1 cellular context compared by ENCODE assay signal in the genomic region with DNA sequence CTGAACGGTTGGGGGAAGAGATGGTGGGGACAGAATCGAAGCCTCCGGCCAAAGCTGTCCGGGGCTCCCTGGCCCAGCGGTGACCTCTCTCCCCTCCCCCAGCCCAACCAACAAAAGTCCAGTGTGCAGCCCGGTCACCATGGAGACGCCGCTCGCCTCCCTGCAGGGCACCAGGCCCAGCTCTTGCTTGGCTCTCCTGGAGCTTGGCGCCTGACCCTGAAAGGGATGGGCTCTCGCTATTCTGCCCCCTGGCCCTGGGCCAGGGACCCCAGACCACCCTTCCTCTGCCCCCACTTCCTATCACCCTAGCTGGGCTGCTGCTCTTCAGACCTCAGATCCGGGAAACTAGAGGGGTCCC.
TF ChIP-seq lines count a peak whose summit lies in the region.

No MANE protein-coding gene starts in this region.

TF ChIP-seq in K562, 482 proteins besides CTCF, POLR2A, EP300 and RAD21:
- TF ChIP-seq, protein P1, sequence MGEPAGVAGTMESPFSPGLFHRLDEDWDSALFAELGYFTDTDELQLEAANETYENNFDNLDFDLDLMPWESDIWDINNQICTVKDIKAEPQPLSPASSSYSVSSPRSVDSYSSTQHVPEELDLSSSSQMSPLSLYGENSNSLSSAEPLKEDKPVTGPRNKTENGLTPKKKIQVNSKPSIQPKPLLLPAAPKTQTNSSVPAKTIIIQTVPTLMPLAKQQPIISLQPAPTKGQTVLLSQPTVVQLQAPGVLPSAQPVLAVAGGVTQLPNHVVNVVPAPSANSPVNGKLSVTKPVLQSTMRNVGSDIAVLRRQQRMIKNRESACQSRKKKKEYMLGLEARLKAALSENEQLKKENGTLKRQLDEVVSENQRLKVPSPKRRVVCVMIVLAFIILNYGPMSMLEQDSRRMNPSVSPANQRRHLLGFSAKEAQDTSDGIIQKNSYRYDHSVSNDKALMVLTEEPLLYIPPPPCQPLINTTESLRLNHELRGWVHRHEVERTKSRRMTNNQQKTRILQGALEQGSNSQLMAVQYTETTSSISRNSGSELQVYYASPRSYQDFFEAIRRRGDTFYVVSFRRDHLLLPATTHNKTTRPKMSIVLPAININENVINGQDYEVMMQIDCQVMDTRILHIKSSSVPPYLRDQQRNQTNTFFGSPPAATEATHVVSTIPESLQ (CRISPR knock-in tag; IDR thresholded peaks at IDR 0.05), result no peak
- TF ChIP-seq POLR3G (IDR thresholded peaks at IDR 0.05; ENCODE audit: extremely low read depth, insufficient read length, insufficient replicate concordance) (no peak), RBM22 (IDR thresholded peaks at IDR 0.05; ENCODE audit: low read depth, low read length, poor library complexity, severe bottlenecking) (peak; percentile 42), RBFOX2 (IDR thresholded peaks at IDR 0.05; ENCODE audit: low read depth, low read length) (0 out of 2 replicates have a peak, but pooled peaks have one; percentile 4), ZBTB5 (IDR thresholded peaks at IDR 0.05) (no peak), BCLAF1 (IDR thresholded peaks at IDR 0.05; ENCODE audit: borderline replicate concordance in 1 of 2, control insufficient read depth in 1 of 2, low read depth in 2 of 2, low read length in 1 of 2) (no peak), ARID1B (IDR thresholded peaks at IDR 0.05) (no peak), MYNN (IDR thresholded peaks at IDR 0.05) (peak; percentile 79; the same call in 1 of the 2 replicates), MYNN (CRISPR knock-in tag; IDR thresholded peaks at IDR 0.05) (no peak; the same call in 1 of the 2 replicates), KLF6 (CRISPR knock-in tag; IDR thresholded peaks at IDR 0.05; ENCODE audit: borderline replicate concordance) (no peak), PRDM10 (IDR thresholded peaks at IDR 0.05; ENCODE audit: partially characterized antibody) (no peak), NFIC (IDR thresholded peaks at IDR 0.05) (peak; percentile 73), TAF15 (IDR thresholded peaks at IDR 0.05; ENCODE audit: low read depth, low read length) (peak; percentile 24; the same call in 1 of the 2 replicates), POLR2AphosphoS2 (IDR thresholded peaks at IDR 0.05; ENCODE audit: low read length) (no peak), NCOA2 (IDR thresholded peaks at IDR 0.05; ENCODE audit: partially characterized antibody in 2 of 2) (no peak), ZNF717 (CRISPR knock-in tag; IDR thresholded peaks at IDR 0.05) (no peak), SMARCB1 (IDR thresholded peaks at IDR 0.05; ENCODE audit: insufficient read length, low read depth) (no peak), KDM5B (IDR thresholded peaks at IDR 0.05; ENCODE audit: insufficient replicate concordance, low read depth, low read length) (no peak), ZBTB7A (IDR thresholded peaks at IDR 0.05; ENCODE audit: borderline replicate concordance, control insufficient read depth, low read depth, low read length) (peak; percentile 47; the same call in 1 of the 2 replicates), ZNF197 (CRISPR knock-in tag; IDR thresholded peaks at IDR 0.05; ENCODE audit: low read depth) (no peak), HOXB6 (CRISPR knock-in tag; IDR thresholded peaks at IDR 0.05; ENCODE audit: borderline replicate concordance) (no peak), YY1 (IDR thresholded peaks at IDR 0.05; ENCODE audit: borderline replicate concordance in 1 of 3, control insufficient read depth in 1 of 3, extremely low read depth in 1 of 3, insufficient read depth in 3 of 3, insufficient read length in 1 of 3, insufficient replicate concordance in 2 of 3, low read depth in 1 of 3, low read length in 2 of 3) (peak in 1 of 3 experiments; percentile 7), BRD4 (IDR thresholded peaks at IDR 0.05) (no peak)
- TF ChIP-seq, protein P2, sequence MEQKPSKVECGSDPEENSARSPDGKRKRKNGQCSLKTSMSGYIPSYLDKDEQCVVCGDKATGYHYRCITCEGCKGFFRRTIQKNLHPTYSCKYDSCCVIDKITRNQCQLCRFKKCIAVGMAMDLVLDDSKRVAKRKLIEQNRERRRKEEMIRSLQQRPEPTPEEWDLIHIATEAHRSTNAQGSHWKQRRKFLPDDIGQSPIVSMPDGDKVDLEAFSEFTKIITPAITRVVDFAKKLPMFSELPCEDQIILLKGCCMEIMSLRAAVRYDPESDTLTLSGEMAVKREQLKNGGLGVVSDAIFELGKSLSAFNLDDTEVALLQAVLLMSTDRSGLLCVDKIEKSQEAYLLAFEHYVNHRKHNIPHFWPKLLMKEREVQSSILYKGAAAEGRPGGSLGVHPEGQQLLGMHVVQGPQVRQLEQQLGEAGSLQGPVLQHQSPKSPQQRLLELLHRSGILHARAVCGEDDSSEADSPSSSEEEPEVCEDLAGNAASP (IDR thresholded peaks at IDR 0.05), result no peak
TF ChIP-seq in K562: peak in this region for 7.
